8 cellular contexts compared by ENCODE assay signal in genomic region chr11:117232022-117232878, GRCh38. TPM values are rescaled to one million over a fixed set of nuclear protein-coding genes. Genes with fewer than 3 reads are reported as not detected.
DNase-seq lines count a peak whose midpoint lies in the region; ATAC-seq and TF ChIP-seq lines count a peak whose summit lies in the region.

A gene with protein sequence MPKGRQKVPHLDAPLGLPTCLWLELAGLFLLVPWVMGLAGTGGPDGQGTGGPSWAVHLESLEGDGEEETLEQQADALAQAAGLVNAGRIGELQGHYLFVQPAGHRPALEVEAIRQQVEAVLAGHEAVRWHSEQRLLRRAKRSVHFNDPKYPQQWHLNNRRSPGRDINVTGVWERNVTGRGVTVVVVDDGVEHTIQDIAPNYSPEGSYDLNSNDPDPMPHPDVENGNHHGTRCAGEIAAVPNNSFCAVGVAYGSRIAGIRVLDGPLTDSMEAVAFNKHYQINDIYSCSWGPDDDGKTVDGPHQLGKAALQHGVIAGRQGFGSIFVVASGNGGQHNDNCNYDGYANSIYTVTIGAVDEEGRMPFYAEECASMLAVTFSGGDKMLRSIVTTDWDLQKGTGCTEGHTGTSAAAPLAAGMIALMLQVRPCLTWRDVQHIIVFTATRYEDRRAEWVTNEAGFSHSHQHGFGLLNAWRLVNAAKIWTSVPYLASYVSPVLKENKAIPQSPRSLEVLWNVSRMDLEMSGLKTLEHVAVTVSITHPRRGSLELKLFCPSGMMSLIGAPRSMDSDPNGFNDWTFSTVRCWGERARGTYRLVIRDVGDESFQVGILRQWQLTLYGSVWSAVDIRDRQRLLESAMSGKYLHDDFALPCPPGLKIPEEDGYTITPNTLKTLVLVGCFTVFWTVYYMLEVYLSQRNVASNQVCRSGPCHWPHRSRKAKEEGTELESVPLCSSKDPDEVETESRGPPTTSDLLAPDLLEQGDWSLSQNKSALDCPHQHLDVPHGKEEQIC (minus strand): TSS chr11:117232073. CDS start chr11:117229844, 2,229 bp downstream.
Gene RNF214 (plus strand): TSS chr11:117232671. CDS start chr11:117234273, 1,602 bp downstream.

- peak; percentile 46 for TF ChIP-seq POLR2A in HCT116 (IDR thresholded peaks at IDR 0.05; ENCODE audit: borderline replicate concordance, extremely low read depth, insufficient read depth, insufficient read length)
- peak; percentile 5 for TF ChIP-seq POLR2A in prostate gland (IDR thresholded peaks at IDR 0.05)

- peak within 1 kb of the TSS; percentile 71 for H3K27ac ChIP-seq in HCT116 (ENCODE audit: low read depth, low read length)
- peak within 1 kb of the TSS; percentile 88 to 91 for H3K27ac ChIP-seq in prostate gland
- H3K27ac ChIP-seq in urinary bladder (ENCODE audit: low read depth) = peak within 1 kb of the TSS; percentile 94

- no peaks in the 10 kb centered on the region for H4K20me1 ChIP-seq in HCT116 (ENCODE audit: insufficient read depth)

- no TSS peak for BruUV-seq in HCT116 (replicated peaks; lab: Mats Ljungman, UMichigan)

- CTCF ChIA-PET in HCT116 (lab: Charles Lee) = interaction anchor here (0.7 to 2.2 kb wide), 4 partner anchors 11 to 95 kb away, joined by 3 to 10 read pairs (median 4); partner anchors contain the start of gene CEP164

- H3K9ac ChIP-seq in HCT116 (ENCODE audit: low read length) = peak within 1 kb of the TSS; percentile 82

- H3K4me2 ChIP-seq in HCT116 (ENCODE audit: low read length) = peak within 1 kb of the TSS; percentile 92

- H3K9me3 ChIP-seq in HCT116 (ENCODE audit: control insufficient read depth in 1 of 2, insufficient read depth in 1 of 2, low read depth in 1 of 2, low read length in 2 of 2) (no peaks in the 10 kb centered on the region), prostate gland (no peaks in the 10 kb centered on the region)

- RAD21 ChIA-PET in HCT116 (lab: Charles Lee; ENCODE audit: low non-redundant PET in 1 of 2, low total read pairs in 2 of 2, uncharacterized antibody in 2 of 2, unreplicated experiment in 2 of 2) = no interaction called here

- intact Hi-C loops in HCT116 (cut with micrococcal nuclease) (loop anchor here (1.0 to 2.0 kb wide), 2 partner anchors 84 to 585 kb away; partner anchors contain the start of gene BACE1), left cardiac atrium (cut with DNase I) (no loop called here), prostate gland (cut with DNase I) (loop anchor here (2.0 to 5.0 kb wide), 3 partner anchors 85 to 445 kb away; partner anchors contain the start of genes BACE1, PAFAH1B2 and ZPR1)

- H3K36me3 ChIP-seq in HCT116 (ENCODE audit: control insufficient read depth in 1 of 2, insufficient read depth in 2 of 2, low read length in 2 of 2) = peaks cover 0 to 6% of the 10 kb centered on the region in 2 experiments; a peak in 3 of 4 replicates
- peaks cover 0 to 9% of the 10 kb centered on the region in 2 donors for H3K36me3 ChIP-seq in prostate gland
- no peaks in the 10 kb centered on the region for H3K36me3 ChIP-seq in urinary bladder (ENCODE audit: insufficient read depth)

- H3K4me1 ChIP-seq in HCT116 (ENCODE audit: control insufficient read depth in 1 of 2, insufficient read depth in 2 of 2, low read length in 2 of 2) (peaks cover 14 to 20% of the 10 kb centered on the region in 2 experiments; a peak in 3 of 4 replicates), prostate gland (replicated peaks) (no peaks in the 10 kb centered on the region), urinary bladder (ENCODE audit: insufficient read depth) (no peaks in the 10 kb centered on the region)

- TF ChIP-seq RAD21 in HCT116 (IDR thresholded peaks at IDR 0.05; ENCODE audit: low read depth) = no peak

- peaks cover 34% of the 10 kb centered on the region for H3K79me2 ChIP-seq in HCT116 (ENCODE audit: insufficient read depth, low read length)

- POLR2A ChIA-PET in HCT116 (lab: Charles Lee) = interaction anchor here (0.8 to 1.7 kb wide), 2 partner anchors 10 to 54 kb away, joined by 3 to 5 read pairs; partner anchors contain the start of gene SIDT2

- H3K4me3 ChIP-seq in GM08714 (ENCODE audit: low read length) = peak within 1 kb of the TSS; percentile 88
- peak within 1 kb of the TSS; percentile 69 to 80 for H3K4me3 ChIP-seq in HCT116 (replicated peaks in 1 of 2; ENCODE audit: low read depth in 1 of 2, low read length in 2 of 2)
- H3K4me3 ChIP-seq in prostate gland = peak within 1 kb of the TSS; percentile 69 to 80
- peak within 1 kb of the TSS; percentile 93 for H3K4me3 ChIP-seq in urinary bladder (ENCODE audit: low read depth, low read length)

- no peaks in the 10 kb centered on the region for H3K9me2 ChIP-seq in HCT116 (ENCODE audit: insufficient read depth)

- TF ChIP-seq CTCF in HCT116 (IDR thresholded peaks at IDR 0.05 in 2 of 3, conservative IDR thresholded peaks at IDR 0.05 in 1 of 3; ENCODE audit: borderline replicate concordance in 1 of 3, insufficient read depth in 1 of 3, low read depth in 2 of 3, low read length in 2 of 3) (peak; percentile 37 to 83 (median 72); a peak in 4 of 6 replicates), prostate gland (IDR thresholded peaks at IDR 0.05) (peak; percentile 91 to 99 (median 98))

- DNase-seq in HCT116 (ENCODE audit: low read depth, low spot score) (no peak), MV-4-11 (lab: John Stamatoyannopoulos, UW) (peak; percentile 65), T-helper 1 cell (peak; percentile 59 to 77 (median 65)), amniotic epithelial cell (ENCODE audit: low read depth) (peak; percentile 46), left cardiac atrium (peak; percentile 86), prostate gland (ENCODE audit: low spot score) (peak; percentile 67)

- H3K27me3 ChIP-seq in HCT116 (ENCODE audit: insufficient read depth, low read length) (no peaks in the 10 kb centered on the region), prostate gland (replicated peaks; ENCODE audit: insufficient read depth) (no peaks in the 10 kb centered on the region)

- peak within 1 kb of the TSS; percentile 95 for H2AFZ ChIP-seq in HCT116 (ENCODE audit: low read depth, low read length, poor library complexity, severe bottlenecking)

- WGBS in prostate gland = under 1% methylated on average over 62 of the region's 104 CpGs
- under 1% methylated on average over 102 of the region's 104 CpGs for WGBS in urinary bladder

- peak; percentile 89 for ATAC-seq in HCT116
- peak; percentile 92 to 94 for ATAC-seq in left cardiac atrium

TF ChIP-seq in HCT116, 20 proteins besides CTCF, POLR2A, EP300 and RAD21 (continues in another document):
- TF ChIP-seq YY1 (IDR thresholded peaks at IDR 0.05; ENCODE audit: extremely low read depth, insufficient replicate concordance, low read depth, low read length) (no peak), EGR1 (IDR thresholded peaks at IDR 0.05; ENCODE audit: low read depth) (0 out of 2 replicates have a peak, but pooled peaks have one; percentile 26), JUND (IDR thresholded peaks at IDR 0.05) (no peak), SRF (IDR thresholded peaks at IDR 0.05; ENCODE audit: low read depth) (no peak), CBX3 (IDR thresholded peaks at IDR 0.05; ENCODE audit: low read depth) (no peak), ZFX (IDR thresholded peaks at IDR 0.05) (peak; percentile 58), ATF3 (IDR thresholded peaks at IDR 0.05) (no peak), CEBPB (IDR thresholded peaks at IDR 0.05; ENCODE audit: low read depth) (no peak), SIN3A (IDR thresholded peaks at IDR 0.05; ENCODE audit: low read depth) (peak; percentile 69), FOSL1 (IDR thresholded peaks at IDR 0.05; ENCODE audit: low read depth) (no peak), SP1 (IDR thresholded peaks at IDR 0.05; ENCODE audit: low read depth) (no peak), TCF7L2 (IDR thresholded peaks at IDR 0.05; ENCODE audit: borderline replicate concordance, extremely low read depth, insufficient read depth, insufficient read length) (no peak)
- TF ChIP-seq, protein P1, sequence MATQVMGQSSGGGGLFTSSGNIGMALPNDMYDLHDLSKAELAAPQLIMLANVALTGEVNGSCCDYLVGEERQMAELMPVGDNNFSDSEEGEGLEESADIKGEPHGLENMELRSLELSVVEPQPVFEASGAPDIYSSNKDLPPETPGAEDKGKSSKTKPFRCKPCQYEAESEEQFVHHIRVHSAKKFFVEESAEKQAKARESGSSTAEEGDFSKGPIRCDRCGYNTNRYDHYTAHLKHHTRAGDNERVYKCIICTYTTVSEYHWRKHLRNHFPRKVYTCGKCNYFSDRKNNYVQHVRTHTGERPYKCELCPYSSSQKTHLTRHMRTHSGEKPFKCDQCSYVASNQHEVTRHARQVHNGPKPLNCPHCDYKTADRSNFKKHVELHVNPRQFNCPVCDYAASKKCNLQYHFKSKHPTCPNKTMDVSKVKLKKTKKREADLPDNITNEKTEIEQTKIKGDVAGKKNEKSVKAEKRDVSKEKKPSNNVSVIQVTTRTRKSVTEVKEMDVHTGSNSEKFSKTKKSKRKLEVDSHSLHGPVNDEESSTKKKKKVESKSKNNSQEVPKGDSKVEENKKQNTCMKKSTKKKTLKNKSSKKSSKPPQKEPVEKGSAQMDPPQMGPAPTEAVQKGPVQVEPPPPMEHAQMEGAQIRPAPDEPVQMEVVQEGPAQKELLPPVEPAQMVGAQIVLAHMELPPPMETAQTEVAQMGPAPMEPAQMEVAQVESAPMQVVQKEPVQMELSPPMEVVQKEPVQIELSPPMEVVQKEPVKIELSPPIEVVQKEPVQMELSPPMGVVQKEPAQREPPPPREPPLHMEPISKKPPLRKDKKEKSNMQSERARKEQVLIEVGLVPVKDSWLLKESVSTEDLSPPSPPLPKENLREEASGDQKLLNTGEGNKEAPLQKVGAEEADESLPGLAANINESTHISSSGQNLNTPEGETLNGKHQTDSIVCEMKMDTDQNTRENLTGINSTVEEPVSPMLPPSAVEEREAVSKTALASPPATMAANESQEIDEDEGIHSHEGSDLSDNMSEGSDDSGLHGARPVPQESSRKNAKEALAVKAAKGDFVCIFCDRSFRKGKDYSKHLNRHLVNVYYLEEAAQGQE (IDR thresholded peaks at IDR 0.05; ENCODE audit: low read depth) = no peak

RNA-seq across cellular contexts. Expression of the first gene that starts in this region (rescaled TPM):
- total RNA-seq in HCT116 (2021; ENCODE audit: unreplicated experiment) = 30.0 TPM
- polyA plus RNA-seq in HCT116 (2012) = 10.9 and 12.5 TPM in 2 replicates
- 10 to 100 TPM; 29.2 to 42.5 TPM for total RNA-seq in left cardiac atrium
- total RNA-seq in prostate gland = 10 to 100 TPM; 38.5 to 45.7 TPM
- 23.7 TPM for total RNA-seq in urinary bladder
- 45.6 TPM for polyA plus RNA-seq in urinary bladder

RNA-seq across cellular contexts. Expression of gene RNF214, which starts in this region (rescaled TPM):
- 29.3 TPM for total RNA-seq in HCT116 (2021; ENCODE audit: unreplicated experiment)
- polyA plus RNA-seq in HCT116 (2012) = 21.0 and 21.1 TPM in 2 replicates
- 10 to 100 TPM; 20.3 to 21.0 TPM for total RNA-seq in left cardiac atrium
- total RNA-seq in prostate gland = 10 to 100 TPM in 1 of 2 donors, 1 to 10 TPM in 1; 9.4 to 24.8 TPM
- total RNA-seq in urinary bladder = 15.2 TPM
- 14.5 TPM for polyA plus RNA-seq in urinary bladder

Comparison
In these comparisons a context has a peak if more than half of its experiments do, and no peak if none do; other contexts are left out.
1. intact Hi-C loops: an anchor here in HCT116 (1.0 to 2.0 kb wide) and prostate gland (2.0 to 5.0 kb wide); none called in left cardiac atrium.